21 cellular contexts compared by ENCODE assay signal in genomic region chr1:167821969-167822685, GRCh38.
DNase-seq lines count a peak whose midpoint lies in the region; TF ChIP-seq lines count a peak whose summit lies in the region.
"Had no signal": no experiment of that assay in that cellular context is flagged by ENCODE, and none has a peak within 500 bp of the region (broad histone marks: within the 10 kb centered on the region; RNA-seq: fewer than 3 reads in every experiment).

No MANE protein-coding gene starts in this region.

- no peak overlapping the region for H3K4me2 ChIP-seq in OCI-LY7 (ENCODE audit: low read length)

- H3K27ac ChIP-seq in tibial nerve (no peak overlapping the region), OCI-LY7 (ENCODE audit: low read depth, low read length, poor library complexity, severe bottlenecking) (no peak overlapping the region)
- H3K27ac ChIP-seq: spleen had no signal

- no peak overlapping the region for H2AFZ ChIP-seq in OCI-LY7 (ENCODE audit: low read length)

- TF ChIP-seq CTCF in Caco-2 (IDR thresholded peaks at IDR 0.05; ENCODE audit: insufficient read depth in 1 of 2, low read depth in 1 of 2, low read length in 1 of 2, severe bottlenecking in 1 of 2, unreplicated experiment in 1 of 2) (no peak), mesothelial cell of epicardium (IDR thresholded peaks at IDR 0.05; ENCODE audit: unreplicated experiment) (no peak), tibial nerve (IDR thresholded peaks at IDR 0.05) (no peak), OCI-LY7 (conservative IDR thresholded peaks at IDR 0.05; ENCODE audit: low read length) (no peak)

- no peak overlapping the region for H3K4me3 Mint-ChIP-seq in Caco-2 (ENCODE audit: unreplicated experiment)
- H3K4me3 Mint-ChIP-seq in mesothelial cell of epicardium = no peak overlapping the region
- H3K4me3 Mint-ChIP-seq in activated naive CD4-positive, alpha-beta T cell treated with anti-CD3 and anti-CD28 coated beads, Interleukin-2, amount 10 ng/mL, durations not matched to agents 7 days and 5 days = no peak overlapping the region
- H3K4me3 Mint-ChIP-seq: activated CD4-positive, alpha-beta memory T cell treated with anti-CD3 and anti-CD28 coated beads for 36 hours; activated naive CD8-positive, alpha-beta T cell treated with anti-CD3 and anti-CD28 coated beads, Interleukin-2, amount 50 U/mL, for 24 hours; activated T-cell treated with anti-CD3 and anti-CD28 coated beads, Interleukin-2, amount 50 U/mL, for 4 hours; CD4-positive, CD25-positive, alpha-beta regulatory T cell; H9; stimulated activated naive B cell treated with anti-CD40 and anti-IgM and Interleukin-4, amounts not matched to agents 10 μg/mL and 1 μg/mL and 100 μg/mL, for 72 hours had no signal

- CTCF ChIA-PET in Caco-2 (lab: Charles Lee) (no interaction called here), OCI-LY7 (lab: Charles Lee; ENCODE audit: unreplicated experiment) (no interaction called here)
- CTCF ChIA-PET in activated naive CD4-positive, alpha-beta T cell treated with anti-CD3 and anti-CD28 coated beads, Interleukin-2, amount 10 ng/mL, durations not matched to agents 7 days and 5 days (lab: Charles Lee) = interaction anchor here (1.3 kb wide), 1 partner anchor 260 kb away, joined by 4 read pairs; no protein-coding TSS in a partner anchor

- H3K4me1 Mint-ChIP-seq in Caco-2 (ENCODE audit: low read depth, unreplicated experiment) (peaks cover 25% of the 10 kb centered on the region), mesothelial cell of epicardium (peaks cover 27% of the 10 kb centered on the region)
- H3K4me1 Mint-ChIP-seq in activated naive CD4-positive, alpha-beta T cell treated with anti-CD3 and anti-CD28 coated beads, Interleukin-2, amount 10 ng/mL, durations not matched to agents 7 days and 5 days = peaks cover 12% of the 10 kb centered on the region

- TF ChIP-seq POLR2A in tibial nerve (IDR thresholded peaks at IDR 0.05) = no peak

- no peaks in the 10 kb centered on the region for H4K20me1 ChIP-seq in OCI-LY7 (ENCODE audit: insufficient read depth, low read length)

- 73 to 79% methylated on average over 4 of the region's 4 CpGs for WGBS in tibial nerve, 2 donors

- no peaks in the 10 kb centered on the region for H3K79me2 ChIP-seq in OCI-LY7 (ENCODE audit: insufficient read depth, low read depth, low read length)

- H3K4me3 ChIP-seq in Caco-2 (ENCODE audit: low read depth, low read length) (no peak overlapping the region), tibial nerve (no peak overlapping the region), OCI-LY7 (ENCODE audit: low read depth, low read length, poor library complexity, severe bottlenecking) (no peak overlapping the region)
- H3K4me3 ChIP-seq: spleen, upper lobe of left lung had no signal

- H3K36me3 ChIP-seq in Caco-2 (ENCODE audit: control insufficient read depth, insufficient read depth, low read length) (no peaks in the 10 kb centered on the region), tibial nerve (no peaks in the 10 kb centered on the region), OCI-LY7 (ENCODE audit: insufficient read depth, low read length) (no peaks in the 10 kb centered on the region)
- H3K36me3 ChIP-seq: spleen, upper lobe of left lung had no signal

- intact Hi-C loops in Caco-2 (cut with micrococcal nuclease; ENCODE audit: unreplicated experiment) = loop anchor here (5.0 kb wide), 1 partner anchor 105 kb away; no protein-coding TSS in a partner anchor
- intact Hi-C loops in OCI-LY7 (cut with micrococcal nuclease; ENCODE audit: unreplicated experiment) = no loop called here

- peak overlapping the region; percentile 65 for H3K27ac Mint-ChIP-seq in Caco-2 (ENCODE audit: unreplicated experiment)
- peak overlapping the region; percentile 31 for H3K27ac Mint-ChIP-seq in mesothelial cell of epicardium
- no peak overlapping the region for H3K27ac Mint-ChIP-seq in activated naive CD4-positive, alpha-beta T cell treated with anti-CD3 and anti-CD28 coated beads, Interleukin-2, amount 10 ng/mL, durations not matched to agents 7 days and 5 days
- H3K27ac Mint-ChIP-seq: activated CD4-positive, alpha-beta memory T cell treated with anti-CD3 and anti-CD28 coated beads for 36 hours; activated naive CD8-positive, alpha-beta T cell treated with anti-CD3 and anti-CD28 coated beads, Interleukin-2, amount 50 U/mL, for 24 hours; H9; stimulated activated naive B cell treated with anti-CD40 and anti-IgM and Interleukin-4, amounts not matched to agents 10 μg/mL and 1 μg/mL and 100 μg/mL, for 72 hours had no signal

- no peak for TF ChIP-seq EP300 in tibial nerve (IDR thresholded peaks at IDR 0.05)

- no peaks in the 10 kb centered on the region for H3K36me3 Mint-ChIP-seq in Caco-2 (ENCODE audit: insufficient read depth, unreplicated experiment)
- H3K36me3 Mint-ChIP-seq in mesothelial cell of epicardium = no peaks in the 10 kb centered on the region
- no peaks in the 10 kb centered on the region for H3K36me3 Mint-ChIP-seq in activated naive CD4-positive, alpha-beta T cell treated with anti-CD3 and anti-CD28 coated beads, Interleukin-2, amount 10 ng/mL, durations not matched to agents 7 days and 5 days
- H3K36me3 Mint-ChIP-seq: activated CD4-positive, alpha-beta memory T cell treated with anti-CD3 and anti-CD28 coated beads for 36 hours; CD4-positive, CD25-positive, alpha-beta regulatory T cell had no signal

- H3K9me3 ChIP-seq in Caco-2 (no peaks in the 10 kb centered on the region), tibial nerve (no peaks in the 10 kb centered on the region), OCI-LY7 (ENCODE audit: low read length) (no peaks in the 10 kb centered on the region)
- H3K9me3 ChIP-seq: spleen, upper lobe of left lung had no signal

- H3K4me1 ChIP-seq in Caco-2 = peaks cover 22% of the 10 kb centered on the region
- peaks cover 0 to 13% (median 2%) of the 10 kb centered on the region in 4 donors for H3K4me1 ChIP-seq in tibial nerve
- H3K4me1 ChIP-seq in OCI-LY7 (ENCODE audit: insufficient read depth, low read length, poor library complexity, severe bottlenecking) = no peaks in the 10 kb centered on the region

- H3K27me3 Mint-ChIP-seq in Caco-2 (ENCODE audit: insufficient read depth, unreplicated experiment) = no peaks in the 10 kb centered on the region
- no peaks in the 10 kb centered on the region for H3K27me3 Mint-ChIP-seq in mesothelial cell of epicardium (ENCODE audit: low read depth)
- H3K27me3 Mint-ChIP-seq in activated naive CD4-positive, alpha-beta T cell treated with anti-CD3 and anti-CD28 coated beads, Interleukin-2, amount 10 ng/mL, durations not matched to agents 7 days and 5 days = peaks cover 47% of the 10 kb centered on the region

- no peaks in the 10 kb centered on the region for H3K9me2 ChIP-seq in OCI-LY7 (ENCODE audit: insufficient read depth, low read length)

- H3K9me3 Mint-ChIP-seq in Caco-2 (ENCODE audit: unreplicated experiment) = no peaks in the 10 kb centered on the region
- H3K9me3 Mint-ChIP-seq in mesothelial cell of epicardium = no peaks in the 10 kb centered on the region
- no peaks in the 10 kb centered on the region for H3K9me3 Mint-ChIP-seq in activated naive CD4-positive, alpha-beta T cell treated with anti-CD3 and anti-CD28 coated beads, Interleukin-2, amount 10 ng/mL, durations not matched to agents 7 days and 5 days
- H3K9me3 Mint-ChIP-seq: activated CD4-positive, alpha-beta memory T cell treated with anti-CD3 and anti-CD28 coated beads for 36 hours; activated naive CD8-positive, alpha-beta T cell treated with anti-CD3 and anti-CD28 coated beads, Interleukin-2, amount 50 U/mL, for 24 hours; activated T-cell treated with anti-CD3 and anti-CD28 coated beads, Interleukin-2, amount 50 U/mL, for 4 hours; stimulated activated naive B cell treated with anti-CD40 and anti-IgM and Interleukin-4, amounts not matched to agents 10 μg/mL and 1 μg/mL and 100 μg/mL, for 72 hours had no signal

- no peak for DNase-seq in Caco-2
- peak; percentile 35 for DNase-seq in GM04503 (ENCODE audit: low read depth)
- DNase-seq in astrocyte of the hippocampus (ENCODE audit: low read depth, low spot score) = peak; percentile 37
- no peak for DNase-seq in mesothelial cell of epicardium (ENCODE audit: low spot score in 2 of 2, unreplicated experiment in 2 of 2)
- DNase-seq in tibial nerve (ENCODE audit: low spot score in 2 of 2) = no peak
- DNase-seq in NCI-H526 (lab: John Stamatoyannopoulos, UW) = no peak
- DNase-seq in OCI-LY7 (ENCODE audit: low spot score) = no peak
- DNase-seq in activated naive CD4-positive, alpha-beta T cell treated with anti-CD3 and anti-CD28 coated beads, Interleukin-2, amount 10 ng/mL, durations not matched to agents 7 days and 5 days = no peak
- DNase-seq: activated CD4-positive, alpha-beta memory T cell treated with anti-CD3 and anti-CD28 coated beads for 36 hours; activated naive CD8-positive, alpha-beta T cell treated with anti-CD3 and anti-CD28 coated beads, Interleukin-2, amount 50 U/mL, for 24 hours; activated T-cell treated with anti-CD3 and anti-CD28 coated beads, Interleukin-2, amount 50 U/mL, for 4 hours; caudate nucleus; CD4-positive, CD25-positive, alpha-beta regulatory T cell; effector CD8-positive, alpha-beta T cell; GDM1; H9; NCI-H2081 treated with DMSO at 0.1 percent for 48 hours; NCI-H69; spleen; stimulated activated naive B cell treated with anti-CD40 and anti-IgM and Interleukin-4, amounts not matched to agents 10 μg/mL and 1 μg/mL and 100 μg/mL, for 72 hours; upper lobe of left lung had no signal

- POLR2A ChIA-PET in Caco-2 (lab: Charles Lee) = interaction anchor here (0.5 kb wide), 1 partner anchor 106 kb away, joined by 4 read pairs; no protein-coding TSS in a partner anchor
- POLR2A ChIA-PET in OCI-LY7 (lab: Charles Lee) = no interaction called here

- BruUV-seq in Caco-2 (replicated peaks; lab: Mats Ljungman, UMichigan) = no TSS peak
- no TSS peak for BruUV-seq in OCI-LY7 (replicated peaks; lab: Mats Ljungman, UMichigan)

- H3K27me3 ChIP-seq in Caco-2 (replicated peaks; ENCODE audit: control insufficient read depth, insufficient read depth, low read length) (no peaks in the 10 kb centered on the region), tibial nerve (no peaks in the 10 kb centered on the region)
- H3K27me3 ChIP-seq: upper lobe of left lung had no signal

Comparison
In these comparisons a context has a peak if more than half of its experiments do, and no peak if none do; other contexts are left out.
1. DNase-seq: peak in GM04503 (single experiment) and astrocyte of the hippocampus (single experiment); none in Caco-2 (0 of 2), mesothelial cell of epicardium (0 of 2), tibial nerve (0 of 2), NCI-H526 (0 of 2), OCI-LY7 (single experiment) and activated naive CD4-positive, alpha-beta T cell treated with anti-CD3 and anti-CD28 coated beads, Interleukin-2, amount 10 ng/mL, durations not matched to agents 7 days and 5 days (single experiment).